ENCODE assay signal across 1 cellular context in the genomic region with DNA sequence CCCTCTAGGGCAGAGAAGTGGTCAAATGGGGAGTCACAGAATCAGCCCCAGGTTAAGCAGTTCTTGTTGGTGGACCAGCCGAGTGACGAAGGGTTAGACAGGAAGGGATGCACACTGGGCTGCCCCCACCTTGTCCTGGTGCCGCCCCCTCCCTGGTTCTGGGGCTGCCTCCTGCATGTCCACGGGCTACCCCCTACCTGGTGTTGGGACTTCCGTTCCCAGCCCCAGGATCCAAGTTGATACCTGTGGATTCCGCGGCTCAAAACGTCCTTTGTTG.
TF ChIP-seq lines count a peak whose summit lies in the region.

No MANE protein-coding gene starts in this region.

TF ChIP-seq in HepG2, 621 proteins besides CTCF, POLR2A, EP300 and RAD21:
- TF ChIP-seq, protein P1, sequence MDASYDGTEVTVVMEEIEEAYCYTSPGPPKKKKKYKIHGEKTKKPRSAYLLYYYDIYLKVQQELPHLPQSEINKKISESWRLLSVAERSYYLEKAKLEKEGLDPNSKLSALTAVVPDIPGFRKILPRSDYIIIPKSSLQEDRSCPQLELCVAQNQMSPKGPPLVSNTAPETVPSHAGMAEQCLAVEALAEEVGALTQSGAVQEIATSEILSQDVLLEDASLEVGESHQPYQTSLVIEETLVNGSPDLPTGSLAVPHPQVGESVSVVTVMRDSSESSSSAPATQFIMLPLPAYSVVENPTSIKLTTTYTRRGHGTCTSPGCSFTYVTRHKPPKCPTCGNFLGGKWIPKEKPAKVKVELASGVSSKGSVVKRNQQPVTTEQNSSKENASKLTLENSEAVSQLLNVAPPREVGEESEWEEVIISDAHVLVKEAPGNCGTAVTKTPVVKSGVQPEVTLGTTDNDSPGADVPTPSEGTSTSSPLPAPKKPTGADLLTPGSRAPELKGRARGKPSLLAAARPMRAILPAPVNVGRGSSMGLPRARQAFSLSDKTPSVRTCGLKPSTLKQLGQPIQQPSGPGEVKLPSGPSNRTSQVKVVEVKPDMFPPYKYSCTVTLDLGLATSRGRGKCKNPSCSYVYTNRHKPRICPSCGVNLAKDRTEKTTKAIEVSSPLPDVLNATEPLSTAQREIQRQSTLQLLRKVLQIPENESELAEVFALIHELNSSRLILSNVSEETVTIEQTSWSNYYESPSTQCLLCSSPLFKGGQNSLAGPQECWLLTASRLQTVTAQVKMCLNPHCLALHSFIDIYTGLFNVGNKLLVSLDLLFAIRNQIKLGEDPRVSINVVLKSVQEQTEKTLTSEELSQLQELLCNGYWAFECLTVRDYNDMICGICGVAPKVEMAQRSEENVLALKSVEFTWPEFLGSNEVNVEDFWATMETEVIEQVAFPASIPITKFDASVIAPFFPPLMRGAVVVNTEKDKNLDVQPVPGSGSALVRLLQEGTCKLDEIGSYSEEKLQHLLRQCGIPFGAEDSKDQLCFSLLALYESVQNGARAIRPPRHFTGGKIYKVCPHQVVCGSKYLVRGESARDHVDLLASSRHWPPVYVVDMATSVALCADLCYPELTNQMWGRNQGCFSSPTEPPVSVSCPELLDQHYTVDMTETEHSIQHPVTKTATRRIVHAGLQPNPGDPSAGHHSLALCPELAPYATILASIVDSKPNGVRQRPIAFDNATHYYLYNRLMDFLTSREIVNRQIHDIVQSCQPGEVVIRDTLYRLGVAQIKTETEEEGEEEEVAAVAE (CRISPR knock-in tag; IDR thresholded peaks at IDR 0.05; ENCODE audit: borderline replicate concordance), result no peak
- TF ChIP-seq, protein P2, sequence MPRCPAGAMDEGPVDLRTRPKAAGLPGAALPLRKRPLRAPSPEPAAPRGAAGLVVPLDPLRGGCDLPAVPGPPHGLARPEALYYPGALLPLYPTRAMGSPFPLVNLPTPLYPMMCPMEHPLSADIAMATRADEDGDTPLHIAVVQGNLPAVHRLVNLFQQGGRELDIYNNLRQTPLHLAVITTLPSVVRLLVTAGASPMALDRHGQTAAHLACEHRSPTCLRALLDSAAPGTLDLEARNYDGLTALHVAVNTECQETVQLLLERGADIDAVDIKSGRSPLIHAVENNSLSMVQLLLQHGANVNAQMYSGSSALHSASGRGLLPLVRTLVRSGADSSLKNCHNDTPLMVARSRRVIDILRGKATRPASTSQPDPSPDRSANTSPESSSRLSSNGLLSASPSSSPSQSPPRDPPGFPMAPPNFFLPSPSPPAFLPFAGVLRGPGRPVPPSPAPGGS (CRISPR knock-in tag; IDR thresholded peaks at IDR 0.05), result no peak
- no peak for TF ChIP-seq RARA (CRISPR knock-in tag; IDR thresholded peaks at IDR 0.05)
- TF ChIP-seq PHF21A (CRISPR knock-in tag; IDR thresholded peaks at IDR 0.05), result no peak
- no peak for TF ChIP-seq MAZ (IDR thresholded peaks at IDR 0.05; ENCODE audit: borderline replicate concordance, low read depth, low read length)
- TF ChIP-seq MAZ (CRISPR knock-in tag; IDR thresholded peaks at IDR 0.05; ENCODE audit: low read depth), result no peak
- TF ChIP-seq, protein P3, sequence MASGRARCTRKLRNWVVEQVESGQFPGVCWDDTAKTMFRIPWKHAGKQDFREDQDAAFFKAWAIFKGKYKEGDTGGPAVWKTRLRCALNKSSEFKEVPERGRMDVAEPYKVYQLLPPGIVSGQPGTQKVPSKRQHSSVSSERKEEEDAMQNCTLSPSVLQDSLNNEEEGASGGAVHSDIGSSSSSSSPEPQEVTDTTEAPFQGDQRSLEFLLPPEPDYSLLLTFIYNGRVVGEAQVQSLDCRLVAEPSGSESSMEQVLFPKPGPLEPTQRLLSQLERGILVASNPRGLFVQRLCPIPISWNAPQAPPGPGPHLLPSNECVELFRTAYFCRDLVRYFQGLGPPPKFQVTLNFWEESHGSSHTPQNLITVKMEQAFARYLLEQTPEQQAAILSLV (CRISPR knock-in tag; IDR thresholded peaks at IDR 0.05; ENCODE audit: borderline replicate concordance), result no peak
